Comparison of ENCODE assay signal across 8 cellular contexts in the genomic region with DNA sequence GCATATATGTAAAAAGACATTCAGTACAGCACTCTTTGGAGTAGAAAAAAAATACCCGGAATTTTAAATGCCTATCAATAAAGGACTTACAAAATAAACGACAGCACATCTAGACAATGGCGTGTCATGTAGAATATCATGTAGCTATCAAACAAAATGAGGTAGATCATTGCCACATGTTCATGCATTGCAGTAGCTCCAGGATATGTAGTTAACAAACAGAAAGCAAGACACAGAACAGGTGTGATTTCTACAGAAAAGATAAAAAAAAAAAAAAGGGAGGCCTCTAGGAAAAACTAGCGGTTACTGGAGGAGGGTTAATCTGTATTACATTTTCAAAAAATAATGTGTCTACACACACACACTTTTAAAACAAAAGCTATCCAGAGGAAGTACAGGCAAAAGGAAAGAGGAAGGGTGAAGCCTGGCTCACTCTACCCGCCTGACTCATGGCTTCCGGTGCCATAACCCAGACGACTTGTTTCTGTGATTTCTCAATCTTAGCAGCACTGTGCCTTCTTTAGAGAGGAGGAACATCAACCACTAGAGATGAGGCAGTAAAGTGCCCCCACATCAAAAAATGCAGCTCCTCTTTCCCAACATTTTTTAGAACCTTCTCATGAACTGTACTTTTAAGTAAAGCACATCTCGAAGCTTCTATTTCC. TPM values are rescaled to one million over a fixed set of nuclear protein-coding genes. Genes with fewer than 3 reads are reported as not detected.
A peak's percentile ranks its signal among the peaks of the same experiment; 100 is the strongest.
DNase-seq lines count a peak whose midpoint lies in the region; ATAC-seq and TF ChIP-seq lines count a peak whose summit lies in the region.

No MANE protein-coding gene starts in this region.

- H3K27me3 Mint-ChIP-seq in activated naive CD8-positive, alpha-beta T cell = no peaks in the 10 kb centered on the region
- peaks cover 4 to 12% (median 9%) of the 10 kb centered on the region in 3 donors for H3K27me3 Mint-ChIP-seq in immature natural killer cell (ENCODE audit: low read depth in 3 of 3)
- H3K27me3 Mint-ChIP-seq in glutamatergic neuron (ENCODE audit: unreplicated experiment) = no peaks in the 10 kb centered on the region

- H3K4me3 Mint-ChIP-seq in activated naive CD8-positive, alpha-beta T cell = peak overlapping the region; percentile 76
- H3K4me3 Mint-ChIP-seq in immature natural killer cell (peak overlapping the region; percentile 55 to 82 (median 69)), glutamatergic neuron (ENCODE audit: unreplicated experiment) (no peak overlapping the region)

- POLR2A ChIA-PET in RWPE1 (lab: Yijun Ruan, JAX; ENCODE audit: low non-redundant PET) = interaction anchor here (0.6 kb wide), 1 partner anchor 1290 kb away, joined by 3 read pairs; no protein-coding TSS in a partner anchor

- H3K9me3 Mint-ChIP-seq in activated naive CD8-positive, alpha-beta T cell (ENCODE audit: low read depth) = no peaks in the 10 kb centered on the region
- H3K9me3 Mint-ChIP-seq in immature natural killer cell (no peaks in the 10 kb centered on the region), glutamatergic neuron (ENCODE audit: unreplicated experiment) (peaks cover 2% of the 10 kb centered on the region)

- H3K4me1 Mint-ChIP-seq in activated naive CD8-positive, alpha-beta T cell (ENCODE audit: low read depth) = peaks cover 51% of the 10 kb centered on the region
- H3K4me1 Mint-ChIP-seq in immature natural killer cell (peaks cover 22 to 29% of the 10 kb centered on the region in 2 donors), glutamatergic neuron (ENCODE audit: low read depth, unreplicated experiment) (peaks cover 9% of the 10 kb centered on the region)

- peak overlapping the region; percentile 35 for H3K27ac Mint-ChIP-seq in activated naive CD8-positive, alpha-beta T cell
- H3K27ac Mint-ChIP-seq in immature natural killer cell (peak overlapping the region in 3 of 6 donors; percentile 13 to 66 (median 20)), glutamatergic neuron (ENCODE audit: unreplicated experiment) (no peak overlapping the region)

- TF ChIP-seq CTCF in RWPE1 (conservative IDR thresholded peaks at IDR 0.05; ENCODE audit: low read depth) = no peak
- no peak for TF ChIP-seq CTCF in glutamatergic neuron (IDR thresholded peaks at IDR 0.05; ENCODE audit: partially characterized antibody, unreplicated experiment)

- H3K27ac ChIP-seq in RWPE1 = no peak overlapping the region

- H3K36me3 Mint-ChIP-seq in activated naive CD8-positive, alpha-beta T cell = peaks cover 5% of the 10 kb centered on the region
- H3K36me3 Mint-ChIP-seq in immature natural killer cell = no peaks in the 10 kb centered on the region
- no peaks in the 10 kb centered on the region for H3K36me3 Mint-ChIP-seq in glutamatergic neuron (ENCODE audit: unreplicated experiment)

- peak; percentile 97 for ATAC-seq in GM18517 (IDR thresholded peaks at IDR 0.05; ENCODE audit: unreplicated experiment)
- peak; percentile 95 for ATAC-seq in HG02973 (IDR thresholded peaks at IDR 0.05; ENCODE audit: unreplicated experiment)

- CTCF ChIA-PET in RWPE1 (lab: Yijun Ruan, JAX) = interaction anchor here (0.6 to 0.8 kb wide), 2 partner anchors 23 to 188 kb away, joined by 3 to 4 read pairs; no protein-coding TSS in a partner anchor

- DNase-seq in RWPE1 (ENCODE audit: low spot score) = peak; percentile 57
- peak; percentile 46 to 53 (median 48) for DNase-seq in immature natural killer cell
- peak; percentile 55 for DNase-seq in stimulated activated CD4-positive, alpha-beta T cell treated with anti-CD3 and anti-CD28 coated beads, Interleukin-4, amount 100 ng/mL, for 1 hour
- no peak for DNase-seq in NCI-H446 treated with DMSO at 0.1 percent for 48 hours (lab: John Stamatoyannopoulos, UW)
- no peak for DNase-seq in glutamatergic neuron

RNA-seq across cellular contexts. Expression of a gene that starts 6.9 kb away (rescaled TPM):
- polyA plus RNA-seq in immature natural killer cell = 1 to 10 TPM in 1 of 3 donors, under 1 TPM in 2; 0.31 to 1.1 (median 0.47) TPM
- total RNA-seq in glutamatergic neuron (ENCODE audit: unreplicated experiment) = 11.3 TPM

Comparison
In these comparisons a context has a peak if more than half of its experiments do, and no peak if none do; other contexts are left out.
1. DNase-seq: peak in RWPE1 (single experiment), immature natural killer cell (3 of 3) and stimulated activated CD4-positive, alpha-beta T cell treated with anti-CD3 and anti-CD28 coated beads, Interleukin-4, amount 100 ng/mL, for 1 hour (single experiment); none in NCI-H446 treated with DMSO at 0.1 percent for 48 hours (single experiment) and glutamatergic neuron (single experiment).